Comparison of ENCODE assay signal across 8 cellular contexts in genomic region chr17:77958716-77959215, GRCh38. TPM values are rescaled to one million over a fixed set of nuclear protein-coding genes. Genes with fewer than 3 reads are reported as not detected.
DNase-seq lines count a peak whose midpoint lies in the region; ATAC-seq, FAIRE-seq and TF ChIP-seq lines count a peak whose summit lies in the region.

No MANE protein-coding gene starts in this region.

- H3K27me3 ChIP-seq in OCI-LY1 (ENCODE audit: insufficient read depth, low read length) (peaks cover 13% of the 10 kb centered on the region; the same call in 1 of the 2 replicates), stomach (peaks cover 0 to 13% (median 0%) of the 10 kb centered on the region in 3 donors)

- WGBS in stomach, 5 donors: 0 to 2% (median 0%) methylated on average over 1 to 90 of the region's 96 CpGs

- H3K9me2 ChIP-seq in OCI-LY1 (ENCODE audit: low read depth, low read length): no peaks in the 10 kb centered on the region

- TF ChIP-seq CTCF in OCI-LY1 (IDR thresholded peaks at IDR 0.05; ENCODE audit: low read length) (no peak), fibroblast of the aortic adventitia (IDR thresholded peaks at IDR 0.05; ENCODE audit: insufficient read depth, low read length) (no peak), stomach (IDR thresholded peaks at IDR 0.05) (no peak), D721Med (IDR thresholded peaks at IDR 0.05; ENCODE audit: insufficient read depth, missing control alignments) (no peak)

- no peak for FAIRE-seq in D721Med (lab: Jason Lieb, UNC)

- H2AFZ ChIP-seq in OCI-LY1 (ENCODE audit: low read length): no peak overlapping the region

- TF ChIP-seq EP300 in stomach (IDR thresholded peaks at IDR 0.05): no peak

- H3K36me3 ChIP-seq in OCI-LY1 (ENCODE audit: insufficient read depth, low read length) (peaks cover 18% of the 10 kb centered on the region; the same call in 1 of the 2 replicates), stomach (no peaks in the 10 kb centered on the region)

- DNase-seq in D341Med (ENCODE audit: low spot score): peak; percentile 74
- DNase-seq in fibroblast of the aortic adventitia (ENCODE audit: low read depth): no peak
- DNase-seq in stomach: no peak
- no peak for DNase-seq in GOT3 (lab: John Stamatoyannopoulos, UW)
- no peak for DNase-seq in D721Med (ENCODE audit: insufficient read length, low spot score)
- DNase-seq in kidney glomerular epithelial cell (lab: John Stamatoyannopoulos, UW): no peak

- no peaks in the 10 kb centered on the region for H3K79me2 ChIP-seq in OCI-LY1 (ENCODE audit: insufficient read depth, low read length)

- no peak for TF ChIP-seq POLR2A in stomach (IDR thresholded peaks at IDR 0.05)

- no peak overlapping the region for H3K9ac ChIP-seq in OCI-LY1 (ENCODE audit: low read length)

- intact Hi-C loops in stomach (cut with DNase I; ENCODE audit: low total_unique reads): no loop called here

- H3K9me3 ChIP-seq in OCI-LY1 (ENCODE audit: low read length) (0 out of 2 replicates have a peak, but pooled peaks cover 3% of the 10 kb centered on the region), stomach (no peaks in the 10 kb centered on the region)

- peak; percentile 11 for ATAC-seq in GM21737 (IDR thresholded peaks at IDR 0.05; ENCODE audit: unreplicated experiment)

- H3K4me1 ChIP-seq in OCI-LY1 (ENCODE audit: insufficient read depth, low read length, severe bottlenecking) (peaks cover 21% of the 10 kb centered on the region), stomach (peaks cover 23 to 53% (median 46%) of the 10 kb centered on the region in 4 donors)

- H3K4me3 ChIP-seq in OCI-LY1 (ENCODE audit: low read depth, low read length, poor library complexity, severe bottlenecking) (peak overlapping the region; percentile 63), fibroblast of the aortic adventitia (ENCODE audit: low read depth, low read length) (peak overlapping the region; percentile 80), stomach (peak overlapping the region; percentile 75 to 89 (median 80))

- no peaks in the 10 kb centered on the region for H3F3A ChIP-seq in OCI-LY1 (ENCODE audit: insufficient read depth, low read length)

- no peak overlapping the region for H3K4me2 ChIP-seq in OCI-LY1 (ENCODE audit: low read length)

- H4K20me1 ChIP-seq in OCI-LY1 (ENCODE audit: insufficient read depth, low read length): no peaks in the 10 kb centered on the region

- no peak overlapping the region for H3K27ac ChIP-seq in OCI-LY1 (ENCODE audit: low read depth, low read length, poor library complexity, severe bottlenecking)
- H3K27ac ChIP-seq in stomach: peak overlapping the region; percentile 81 to 99 (median 90)

RNA-seq across cellular contexts. Expression of gene TNRC6C, which starts 0.3 kb away (rescaled TPM):
- total RNA-seq in fibroblast of the aortic adventitia (ENCODE audit: low replicate concordance): 6.4 and 10.3 TPM in 2 replicates
- 10 to 100 TPM in 4 of 5 donors, 1 to 10 TPM in 1; 2.9 to 64.8 (median 18.9) TPM for total RNA-seq in stomach
- polyA plus RNA-seq in stomach: 1 to 10 TPM in 2 of 3 donors, under 1 TPM in 1; 0.92 to 1.9 (median 1.8) TPM
